Comparison of ENCODE assay signal across 8 cellular contexts in genomic region chr7:23570592-23571200, GRCh38. TPM values are rescaled to one million over a fixed set of nuclear protein-coding genes. Genes with fewer than 3 reads are reported as not detected.
DNase-seq lines count a peak whose midpoint lies in the region; ATAC-seq, FAIRE-seq and TF ChIP-seq lines count a peak whose summit lies in the region.

No MANE protein-coding gene starts in this region.

- no peaks in the 10 kb centered on the region for H3K9me3 ChIP-seq in A549

- H3K4me1 Mint-ChIP-seq in activated B cell treated with CpG ODN at 0.5 μM for 24 hours: no peaks in the 10 kb centered on the region

- peak; percentile 97 to 99 for ATAC-seq in A549
- ATAC-seq in HG03095 (IDR thresholded peaks at IDR 0.05; ENCODE audit: unreplicated experiment): peak; percentile 94
- ATAC-seq in activated B cell treated with CpG ODN at 0.5 μM for 24 hours (ENCODE audit: low read depth): peak; percentile 89

- TF ChIP-seq CTCF in A549 (IDR thresholded peaks at IDR 0.05) (peak; percentile 94), activated B cell treated with CpG ODN at 0.5 μM for 24 hours (IDR thresholded peaks at IDR 0.05) (peak; percentile 29)

- intact Hi-C loops in activated B cell treated with CpG ODN at 0.5 μM for 24 hours (cut with micrococcal nuclease): loop anchor here (1.0 to 10.0 kb wide), 9 partner anchors 23 to 1524 kb away; partner anchors contain the start of genes CCDC126 and NPY

- H3K27ac Mint-ChIP-seq in activated B cell treated with CpG ODN at 0.5 μM for 24 hours: no peak overlapping the region

- FAIRE-seq in A549 (lab: Jason Lieb, UNC) (no peak), GM18507 (lab: Jason Lieb, UNC) (peak; percentile 94)

- H3K9me3 Mint-ChIP-seq in activated B cell treated with CpG ODN at 0.5 μM for 24 hours: no peaks in the 10 kb centered on the region

- POLR2A ChIA-PET in A549 (lab: Yijun Ruan, JAX) (no interaction called here), activated B cell treated with CpG ODN at 0.5 μM for 24 hours (lab: Charles Lee) (no interaction called here)

- H3K36me3 Mint-ChIP-seq in activated B cell treated with CpG ODN at 0.5 μM for 24 hours (ENCODE audit: low read depth): no peaks in the 10 kb centered on the region

- H3K27ac ChIP-seq in A549 (no peak overlapping the region), caudate nucleus (ENCODE audit: low read depth, low read length) (no peak overlapping the region)

- 3% methylated on average over 5 of the region's 5 CpGs for WGBS in A549 (ENCODE audit: missing lambda C conversion rate)

- TF ChIP-seq RAD21 in A549 (conservative IDR thresholded peaks at IDR 0.05 in 1 of 2, IDR thresholded peaks at IDR 0.05 in 1 of 2): peak; percentile 96 to 98

- TF ChIP-seq EP300 in A549 (IDR thresholded peaks at IDR 0.05): no peak

- no peaks in the 10 kb centered on the region for H3K4me1 ChIP-seq in A549

- DNase-seq in A549 (ENCODE audit: low read depth in 1 of 2, low spot score in 1 of 2): peak; percentile 67 to 74
- DNase-seq in GM18507 (ENCODE audit: extremely low spot score, insufficient read length, low read depth): peak; percentile 52
- DNase-seq in NCI-H2196 treated with DMSO at 0.1 percent for 48 hours (lab: John Stamatoyannopoulos, UW; ENCODE audit: unreplicated experiment): peak; percentile 44
- peak; percentile 53 for DNase-seq in activated B cell treated with CpG ODN at 0.5 μM for 24 hours
- DNase-seq in caudate nucleus (lab: John Stamatoyannopoulos, UW): peak in 56 of 61 donors; percentile 2 to 79 (median 37)
- DNase-seq in kidney glomerular epithelial cell (lab: John Stamatoyannopoulos, UW): peak; percentile 74
- DNase-seq in stimulated activated CD4-positive, alpha-beta T cell treated with anti-CD3 and anti-CD28 coated beads, Interleukin-2, amount 100 ng/mL, for 48 hours: peak; percentile 60 to 69

- no peak for TF ChIP-seq POLR2A in A549 (IDR thresholded peaks at IDR 0.05; ENCODE audit: low read length)

- CTCF ChIA-PET in A549 (lab: Yijun Ruan, JAX): interaction anchor here (0.6 to 7.8 kb wide), 33 partner anchors 8 to 1523 kb away, joined by 3 to 115 read pairs (median 4); partner anchors contain the start of gene STK31
- CTCF ChIA-PET in activated B cell treated with CpG ODN at 0.5 μM for 24 hours (lab: Charles Lee): interaction anchor here (0.9 to 3.2 kb wide), 6 partner anchors 26 to 1095 kb away, joined by 3 to 42 read pairs (median 18); partner anchors contain the start of genes CCDC126 and STK31

- no peak overlapping the region for H3K4me3 Mint-ChIP-seq in activated B cell treated with CpG ODN at 0.5 μM for 24 hours

- H3K4me2 ChIP-seq in A549: no peak overlapping the region

- H3K27me3 Mint-ChIP-seq in activated B cell treated with CpG ODN at 0.5 μM for 24 hours: peaks cover 14% of the 10 kb centered on the region

- H3K4me3 ChIP-seq in A549: no peak overlapping the region

TF ChIP-seq in A549, 52 proteins besides CTCF, POLR2A, EP300 and RAD21:
- TF ChIP-seq CHD2 (IDR thresholded peaks at IDR 0.05; ENCODE audit: low read length, partially characterized antibody) (no peak), EHMT2 (IDR thresholded peaks at IDR 0.05; ENCODE audit: low read depth) (no peak), SMC3 (IDR thresholded peaks at IDR 0.05) (peak; percentile 95), SREBF2 (IDR thresholded peaks at IDR 0.05) (no peak), ZFP36 (IDR thresholded peaks at IDR 0.05; ENCODE audit: borderline replicate concordance, partially characterized antibody) (no peak), ZC3H11A (IDR thresholded peaks at IDR 0.05) (no peak)

RNA-seq across cellular contexts. Expression of gene CCDC126, which starts 26.5 kb away (rescaled TPM):
- polyA plus RNA-seq in A549 (2011; rRNA removed) (6.5 and 10.1 TPM in 2 replicates), A549 (2017; fragmentation: RNase III; extraction: RNeasy Plus Mini Kit Qiagen cat#74134 plus additional on column Dnase treatment) (3.8 to 6.2 TPM (median 5.5 TPM) in 3 replicates)
- polyA plus RNA-seq in A549 (2012; cell fraction: cytosol; rRNA removed): 2.7 and 2.8 TPM in 2 replicates
- polyA plus RNA-seq in A549 (2012; cell fraction: nucleus; rRNA removed): 1.0 TPM in 2 replicates
- polyA minus RNA-seq in A549 (2011; rRNA and poly(A)+ RNA removed): 2.1 and 4.2 TPM in 2 replicates
- 13.7 and 15.7 TPM in 2 replicates for total RNA-seq in activated B cell treated with CpG ODN at 0.5 μM for 24 hours

RNA-seq across cellular contexts. Expression of gene TRA2A, which starts 38.9 kb away (rescaled TPM):
- polyA plus RNA-seq in A549 (2011; rRNA removed) (85.5 and 90.8 TPM in 2 replicates), A549 (2017; fragmentation: RNase III; extraction: RNeasy Plus Mini Kit Qiagen cat#74134 plus additional on column Dnase treatment) (111 to 113 TPM (median 113 TPM) in 3 replicates)
- 47.7 and 53.3 TPM in 2 replicates for polyA plus RNA-seq in A549 (2012; cell fraction: cytosol; rRNA removed)
- polyA plus RNA-seq in A549 (2012; cell fraction: nucleus; rRNA removed): 25.0 and 42.5 TPM in 2 replicates
- polyA minus RNA-seq in A549 (2011; rRNA and poly(A)+ RNA removed): 80.3 and 83.0 TPM in 2 replicates
- total RNA-seq in activated B cell treated with CpG ODN at 0.5 μM for 24 hours: 123 and 144 TPM in 2 replicates
